8 cellular contexts compared by ENCODE assay signal in genomic region chr14:77761205-77761931, GRCh38. TPM values are rescaled to one million over a fixed set of nuclear protein-coding genes. Genes with fewer than 3 reads are reported as not detected.
DNase-seq lines count a peak whose midpoint lies in the region; ATAC-seq, FAIRE-seq and TF ChIP-seq lines count a peak whose summit lies in the region.

No MANE protein-coding gene starts in this region.

- intact Hi-C loops in kidney (cut with DNase I), result no loop called here

- TF ChIP-seq CTCF in D721Med (IDR thresholded peaks at IDR 0.05; ENCODE audit: insufficient read depth, missing control alignments) (peak; percentile 12), kidney (IDR thresholded peaks at IDR 0.05; ENCODE audit: borderline replicate concordance, extremely low read depth, insufficient read depth) (peak; percentile 24)

- DNase-seq in D721Med (ENCODE audit: insufficient read length, low spot score) (no peak), RKO (ENCODE audit: low spot score) (peak; percentile 97), cerebellum (ENCODE audit: low spot score) (peak; percentile 93), kidney (no peak), smooth muscle cell of the brain vasculature (ENCODE audit: low read depth, low spot score) (peak; percentile 1)
- no peak for DNase-seq in activated CD8-positive, alpha-beta memory T cell treated with anti-CD3 and anti-CD28 coated beads for 24 hours

- H3K9ac ChIP-seq in kidney (ENCODE audit: low read length in 2 of 2), result peak overlapping the region; percentile 0 to 91

- no peaks in the 10 kb centered on the region for H3K36me3 ChIP-seq in kidney (ENCODE audit: control insufficient read depth in 1 of 2, insufficient read depth in 2 of 2, low read length in 2 of 2)

- peak overlapping the region; percentile 37 to 90 for H3K27ac ChIP-seq in kidney (ENCODE audit: low read depth in 2 of 2, low read length in 2 of 2)

- H3K4me1 ChIP-seq in kidney (ENCODE audit: control insufficient read depth in 1 of 2, insufficient read depth in 1 of 2, low read depth in 1 of 2, low read length in 2 of 2), result peaks cover 7 to 9% of the 10 kb centered on the region in 2 donors

- FAIRE-seq in D721Med (lab: Jason Lieb, UNC) (no peak), kidney (lab: Jason Lieb, UNC) (peak; percentile 21)

- no peaks in the 10 kb centered on the region for H3K9me3 ChIP-seq in kidney (ENCODE audit: control insufficient read depth in 1 of 2, low read length in 2 of 2)

- H3K4me3 ChIP-seq in kidney (ENCODE audit: low read length in 2 of 2), result peak overlapping the region; percentile 91 to 93

- peak; percentile 14 for ATAC-seq in GM19438 (IDR thresholded peaks at IDR 0.05; ENCODE audit: low read depth, unreplicated experiment)
- peak; percentile 11 for ATAC-seq in HG03571 (IDR thresholded peaks at IDR 0.05; ENCODE audit: unreplicated experiment)

RNA-seq across cellular contexts. Expression of gene SNW1, which starts 0.4 kb away (rescaled TPM):
- total RNA-seq in cerebellum (38.0 TPM), kidney (63.9 TPM)
- polyA plus RNA-seq in kidney (ENCODE audit: insufficient read depth, low read depth, low replicate concordance), result 37.8 TPM

RNA-seq across cellular contexts. Expression of gene ADCK1, which starts 38.5 kb away (rescaled TPM):
- total RNA-seq in cerebellum (7.3 TPM), kidney (8.0 TPM)
- polyA plus RNA-seq in kidney (ENCODE audit: insufficient read depth, low read depth, low replicate concordance), result 10.3 TPM

RNA-seq across cellular contexts. Expression of gene SLIRP, which starts 53.5 kb away (rescaled TPM):
- total RNA-seq in cerebellum, result 55.0 TPM
- 91.6 TPM for total RNA-seq in kidney
- 418 TPM for polyA plus RNA-seq in kidney (ENCODE audit: insufficient read depth, low read depth, low replicate concordance)

RNA-seq across cellular contexts. Expression of gene ALKBH1, which starts 53.5 kb away (rescaled TPM):
- total RNA-seq in cerebellum, result 12.3 TPM
- total RNA-seq in kidney, result 10.5 TPM
- 11.5 TPM for polyA plus RNA-seq in kidney (ENCODE audit: insufficient read depth, low read depth, low replicate concordance)

Comparison
In these comparisons a context has a peak if more than half of its experiments do, and no peak if none do; other contexts are left out.
1. DNase-seq: peak in RKO (single experiment), cerebellum (single experiment) and smooth muscle cell of the brain vasculature (single experiment); none in D721Med (single experiment), kidney (single experiment) and activated CD8-positive, alpha-beta memory T cell treated with anti-CD3 and anti-CD28 coated beads for 24 hours (single experiment).